Comparison of ENCODE assay signal across 14 cellular contexts in genomic region chr10:100737359-100738054, GRCh38. TPM values are rescaled to one million over a fixed set of nuclear protein-coding genes. Genes with fewer than 3 reads are reported as not detected.
DNase-seq lines count a peak whose midpoint lies in the region; ATAC-seq and TF ChIP-seq lines count a peak whose summit lies in the region.
"Had no signal": no experiment of that assay in that cellular context is flagged by ENCODE, and none has a peak within 500 bp of the region (broad histone marks: within the 10 kb centered on the region; RNA-seq: fewer than 3 reads in every experiment).

No MANE protein-coding gene starts in this region.

- H3K9me3 ChIP-seq in thoracic aorta = no peaks in the 10 kb centered on the region
- H3K9me3 ChIP-seq in MG63 = no peaks in the 10 kb centered on the region
- H3K9me3 ChIP-seq: vagina had no signal

- ATAC-seq in thoracic aorta (ENCODE audit: insufficient number of reproducible peaks, low FRiP score, low read depth) (no peak), GM19452 (IDR thresholded peaks at IDR 0.05; ENCODE audit: unreplicated experiment) (no peak)
- ATAC-seq: HCT116 had no signal

- peaks cover 62% of the 10 kb centered on the region for H3K27me3 Mint-ChIP-seq in activated naive CD4-positive, alpha-beta T cell treated with anti-CD3 and anti-CD28 coated beads, Interleukin-2, amount 50 U/mL, for 24 hours
- peaks cover 52% of the 10 kb centered on the region for H3K27me3 Mint-ChIP-seq in activated naive CD8-positive, alpha-beta T cell

- H3K36me3 ChIP-seq in thoracic aorta (no peaks in the 10 kb centered on the region), MG63 (no peaks in the 10 kb centered on the region)
- H3K36me3 ChIP-seq: vagina had no signal

- peak overlapping the region; percentile 78 for H3K4me3 Mint-ChIP-seq in activated naive CD4-positive, alpha-beta T cell treated with anti-CD3 and anti-CD28 coated beads, Interleukin-2, amount 50 U/mL, for 24 hours
- peak overlapping the region; percentile 78 for H3K4me3 Mint-ChIP-seq in activated naive CD8-positive, alpha-beta T cell

- H3K27me3 ChIP-seq in thoracic aorta (replicated peaks; ENCODE audit: insufficient read depth) (peaks cover 58% of the 10 kb centered on the region), MG63 (peaks cover 41% of the 10 kb centered on the region)

- H3K4me3 ChIP-seq in thoracic aorta (peak overlapping the region; percentile 52), MG63 (no peak overlapping the region)

- H3K4me1 Mint-ChIP-seq in activated naive CD4-positive, alpha-beta T cell treated with anti-CD3 and anti-CD28 coated beads, Interleukin-2, amount 50 U/mL, for 24 hours = peaks cover 31% of the 10 kb centered on the region
- peaks cover 27% of the 10 kb centered on the region for H3K4me1 Mint-ChIP-seq in activated naive CD8-positive, alpha-beta T cell (ENCODE audit: low read depth)

- H3K9me3 Mint-ChIP-seq in activated naive CD4-positive, alpha-beta T cell treated with anti-CD3 and anti-CD28 coated beads, Interleukin-2, amount 50 U/mL, for 24 hours = no peaks in the 10 kb centered on the region
- no peaks in the 10 kb centered on the region for H3K9me3 Mint-ChIP-seq in activated naive CD8-positive, alpha-beta T cell (ENCODE audit: low read depth)

- TF ChIP-seq CTCF in thoracic aorta (IDR thresholded peaks at IDR 0.05) = no peak

- peaks cover 12 to 44% of the 10 kb centered on the region in 2 donors for H3K4me1 ChIP-seq in thoracic aorta (ENCODE audit: control insufficient read depth in 1 of 2, low read depth in 2 of 2)

- H3K27ac Mint-ChIP-seq in activated naive CD4-positive, alpha-beta T cell treated with anti-CD3 and anti-CD28 coated beads, Interleukin-2, amount 50 U/mL, for 24 hours = no peak overlapping the region
- H3K27ac Mint-ChIP-seq in activated naive CD8-positive, alpha-beta T cell = no peak overlapping the region

- DNase-seq in activated naive CD4-positive, alpha-beta T cell (lab: John Stamatoyannopoulos, UW) = no peak
- peak; percentile 65 for DNase-seq in left kidney (ENCODE audit: low read depth, low spot score)
- no peak for DNase-seq in thoracic aorta (ENCODE audit: low spot score)
- no peak for DNase-seq in MG63
- no peak for DNase-seq in C1 segment of cervical spinal cord (lab: John Stamatoyannopoulos, UW)
- DNase-seq: central memory CD4-positive, alpha-beta T cell; NCI-H526 treated with DMSO at 0.1 percent for 48 hours had no signal

- H3K27ac ChIP-seq in thoracic aorta = no peak overlapping the region
- H3K27ac ChIP-seq: vagina, VCaP had no signal

- H3K36me3 Mint-ChIP-seq in activated naive CD4-positive, alpha-beta T cell treated with anti-CD3 and anti-CD28 coated beads, Interleukin-2, amount 50 U/mL, for 24 hours = no peaks in the 10 kb centered on the region
- H3K36me3 Mint-ChIP-seq in activated naive CD8-positive, alpha-beta T cell = no peaks in the 10 kb centered on the region

RNA-seq across cellular contexts. Expression of gene PAX2, which starts 7.9 kb away (rescaled TPM):
- not detected for total RNA-seq in thoracic aorta
- total RNA-seq in MG63 (2014; rRNA removed; shearing (Covaris generic); ENCODE audit: low replicate concordance) = not detected in 2 replicates
- total RNA-seq: HT1080, vagina had no signal
